Comparison of ENCODE assay signal across 8 cellular contexts in the genomic region with DNA sequence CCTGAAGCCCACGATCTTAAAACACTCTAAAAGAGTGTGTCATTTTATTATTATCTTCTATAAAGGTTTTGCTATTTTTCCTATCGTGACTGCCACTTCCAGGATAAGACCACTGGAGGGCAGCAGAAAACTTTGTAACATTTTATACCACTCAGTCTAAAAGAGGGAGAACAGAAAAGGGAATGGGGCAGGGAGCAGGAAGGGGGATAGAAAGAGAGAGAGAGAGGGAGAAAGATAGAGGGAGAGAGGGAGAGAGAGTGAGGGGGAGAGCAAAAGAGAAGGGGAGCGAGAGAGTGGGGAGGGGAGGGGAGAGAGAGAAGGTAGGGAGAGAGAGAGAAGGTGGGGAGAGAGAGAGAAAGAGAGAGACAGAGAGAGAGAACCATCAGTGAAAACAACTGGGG. TPM values are rescaled to one million over a fixed set of nuclear protein-coding genes. Genes with fewer than 3 reads are reported as not detected.
DNase-seq lines count a peak whose midpoint lies in the region; ATAC-seq, FAIRE-seq and TF ChIP-seq lines count a peak whose summit lies in the region.

No MANE protein-coding gene starts in this region.

- H3K27ac ChIP-seq in CD8-positive, alpha-beta memory T cell (ENCODE audit: low read depth, low read length), result no peak overlapping the region
- H3K27ac ChIP-seq in esophagus squamous epithelium (peak overlapping the region in 1 of 4 donors; percentile 1), uterus (peak overlapping the region; percentile 53 to 73)
- H3K27ac ChIP-seq in naive thymus-derived CD4-positive, alpha-beta T cell (ENCODE audit: low read depth, low read length), result no peak overlapping the region

- H3K4me3 Mint-ChIP-seq in CD8-positive, alpha-beta memory T cell, result peak overlapping the region in 1 of 7 donors; percentile 24
- H3K4me3 Mint-ChIP-seq in activated CD4-positive, alpha-beta memory T cell treated with anti-CD3 and anti-CD28 coated beads for 36 hours, result no peak overlapping the region
- H3K4me3 Mint-ChIP-seq in naive thymus-derived CD4-positive, alpha-beta T cell, result peak overlapping the region in 7 of 10 donors; percentile 1 to 71 (median 27)

- no peaks in the 10 kb centered on the region for H3K9me3 Mint-ChIP-seq in CD8-positive, alpha-beta memory T cell
- no peaks in the 10 kb centered on the region for H3K9me3 Mint-ChIP-seq in activated CD4-positive, alpha-beta memory T cell treated with anti-CD3 and anti-CD28 coated beads for 36 hours
- H3K9me3 Mint-ChIP-seq in naive thymus-derived CD4-positive, alpha-beta T cell, result no peaks in the 10 kb centered on the region

- TF ChIP-seq POLR2A in esophagus squamous epithelium (IDR thresholded peaks at IDR 0.05) (no peak), uterus (IDR thresholded peaks at IDR 0.05) (no peak)

- H3K36me3 Mint-ChIP-seq in CD8-positive, alpha-beta memory T cell, result no peaks in the 10 kb centered on the region
- H3K36me3 Mint-ChIP-seq in activated CD4-positive, alpha-beta memory T cell treated with anti-CD3 and anti-CD28 coated beads for 36 hours, result no peaks in the 10 kb centered on the region
- no peaks in the 10 kb centered on the region for H3K36me3 Mint-ChIP-seq in naive thymus-derived CD4-positive, alpha-beta T cell

- peak; percentile 21 for FAIRE-seq in GM19239 (lab: Jason Lieb, UNC)

- DNase-seq in CD8-positive, alpha-beta memory T cell, result peak in 3 of 5 donors; percentile 15 to 53 (median 45)
- DNase-seq in GM19239 (ENCODE audit: insufficient read length, low spot score), result peak; percentile 7
- peak; percentile 57 for DNase-seq in NCI-H2227 (lab: John Stamatoyannopoulos, UW; ENCODE audit: unreplicated experiment)
- peak; percentile 43 for DNase-seq in activated CD4-positive, alpha-beta memory T cell treated with anti-CD3 and anti-CD28 coated beads for 36 hours
- DNase-seq in esophagus squamous epithelium (lab: John Stamatoyannopoulos, UW), result no peak
- peak in 7 of 9 donors; percentile 23 to 63 (median 59) for DNase-seq in naive thymus-derived CD4-positive, alpha-beta T cell
- DNase-seq in uterus, result peak; percentile 48 to 69

- CTCF ChIA-PET in CD8-positive, alpha-beta memory T cell (lab: Charles Lee), result interaction anchor here (0.6 to 2.1 kb wide), 8 partner anchors 10 to 375 kb away, joined by 3 to 21 read pairs (median 4); partner anchors contain the start of genes ERP27 and RERG
- CTCF ChIA-PET in activated CD4-positive, alpha-beta memory T cell treated with anti-CD3 and anti-CD28 coated beads for 36 hours (lab: Charles Lee), result interaction anchor here (0.6 to 7.0 kb wide), 15 partner anchors 8 to 376 kb away, joined by 3 to 121 read pairs (median 4); partner anchors contain the start of gene RERG
- CTCF ChIA-PET in naive thymus-derived CD4-positive, alpha-beta T cell (lab: Charles Lee), result interaction anchor here (0.6 to 6.6 kb wide), 13 partner anchors 10 to 460 kb away, joined by 3 to 86 read pairs (median 4); partner anchors contain the start of gene RERG

- POLR2A ChIA-PET in CD8-positive, alpha-beta memory T cell (lab: Charles Lee), result no interaction called here
- POLR2A ChIA-PET in activated CD4-positive, alpha-beta memory T cell treated with anti-CD3 and anti-CD28 coated beads for 36 hours (lab: Charles Lee), result no interaction called here
- POLR2A ChIA-PET in naive thymus-derived CD4-positive, alpha-beta T cell (lab: Charles Lee), result interaction anchor here (0.6 to 4.0 kb wide), 2 partner anchors 40 to 149 kb away, joined by 3 to 27 read pairs; no protein-coding TSS in a partner anchor

- ATAC-seq in naive thymus-derived CD4-positive, alpha-beta T cell, result peak; percentile 80
- ATAC-seq in HG03025 (IDR thresholded peaks at IDR 0.05; ENCODE audit: low FRiP score, unreplicated experiment), result no peak

- H3K27me3 ChIP-seq in CD8-positive, alpha-beta memory T cell (ENCODE audit: insufficient read depth, low read length, poor library complexity, severe bottlenecking), result no peaks in the 10 kb centered on the region
- no peaks in the 10 kb centered on the region for H3K27me3 ChIP-seq in esophagus squamous epithelium
- H3K27me3 ChIP-seq in naive thymus-derived CD4-positive, alpha-beta T cell (ENCODE audit: control insufficient read depth in 2 of 2, insufficient read depth in 2 of 2, low read length in 2 of 2), result no peaks in the 10 kb centered on the region
- H3K27me3 ChIP-seq in uterus, result no peaks in the 10 kb centered on the region

- H3K4me3 ChIP-seq in CD8-positive, alpha-beta memory T cell (ENCODE audit: low read length), result no peak overlapping the region
- H3K4me3 ChIP-seq in esophagus squamous epithelium (no peak overlapping the region), uterus (no peak overlapping the region)
- no peak overlapping the region for H3K4me3 ChIP-seq in naive thymus-derived CD4-positive, alpha-beta T cell (ENCODE audit: low read length)

- H3K4me1 Mint-ChIP-seq in CD8-positive, alpha-beta memory T cell, result peaks cover 0 to 4% (median 3%) of the 10 kb centered on the region in 3 donors
- H3K4me1 Mint-ChIP-seq in activated CD4-positive, alpha-beta memory T cell treated with anti-CD3 and anti-CD28 coated beads for 36 hours (ENCODE audit: low read depth), result no peaks in the 10 kb centered on the region
- H3K4me1 Mint-ChIP-seq in naive thymus-derived CD4-positive, alpha-beta T cell, result peaks cover 5 to 13% (median 8%) of the 10 kb centered on the region in 7 donors

- H3K36me3 ChIP-seq in CD8-positive, alpha-beta memory T cell (ENCODE audit: insufficient read depth, low read length), result no peaks in the 10 kb centered on the region
- H3K36me3 ChIP-seq in esophagus squamous epithelium, result no peaks in the 10 kb centered on the region
- no peaks in the 10 kb centered on the region for H3K36me3 ChIP-seq in naive thymus-derived CD4-positive, alpha-beta T cell (ENCODE audit: control insufficient read depth in 2 of 3, insufficient read depth in 3 of 3, low read length in 3 of 3)
- no peaks in the 10 kb centered on the region for H3K36me3 ChIP-seq in uterus

- TF ChIP-seq CTCF in esophagus squamous epithelium (IDR thresholded peaks at IDR 0.05) (peak; percentile 52 to 87 (median 78)), uterus (IDR thresholded peaks at IDR 0.05) (peak; percentile 62 to 89 (median 82))

- H3K4me1 ChIP-seq in CD8-positive, alpha-beta memory T cell (ENCODE audit: insufficient read depth, low read length), result no peaks in the 10 kb centered on the region
- H3K4me1 ChIP-seq in esophagus squamous epithelium, result peaks cover 0 to 46% (median 29%) of the 10 kb centered on the region in 3 donors
- H3K4me1 ChIP-seq in naive thymus-derived CD4-positive, alpha-beta T cell (ENCODE audit: control insufficient read depth in 2 of 2, insufficient read depth in 2 of 2, low read length in 2 of 2), result no peaks in the 10 kb centered on the region
- H3K4me1 ChIP-seq in uterus, result peaks cover 0 to 9% of the 10 kb centered on the region in 2 donors

- H3K27me3 Mint-ChIP-seq in CD8-positive, alpha-beta memory T cell, result peaks cover 3 to 13% of the 10 kb centered on the region in 2 donors
- H3K27me3 Mint-ChIP-seq in activated CD4-positive, alpha-beta memory T cell treated with anti-CD3 and anti-CD28 coated beads for 36 hours, result no peaks in the 10 kb centered on the region
- H3K27me3 Mint-ChIP-seq in naive thymus-derived CD4-positive, alpha-beta T cell, result peaks cover 0 to 12% (median under 1%) of the 10 kb centered on the region in 5 donors

- H3K9me3 ChIP-seq in CD8-positive, alpha-beta memory T cell (ENCODE audit: low read length), result no peaks in the 10 kb centered on the region
- H3K9me3 ChIP-seq in esophagus squamous epithelium (no peaks in the 10 kb centered on the region), uterus (no peaks in the 10 kb centered on the region)
- H3K9me3 ChIP-seq in naive thymus-derived CD4-positive, alpha-beta T cell (ENCODE audit: control insufficient read depth in 2 of 3, low read length in 3 of 3), result no peaks in the 10 kb centered on the region

- no peak overlapping the region for H3K27ac Mint-ChIP-seq in CD8-positive, alpha-beta memory T cell
- H3K27ac Mint-ChIP-seq in activated CD4-positive, alpha-beta memory T cell treated with anti-CD3 and anti-CD28 coated beads for 36 hours, result no peak overlapping the region
- peak overlapping the region in 6 of 9 donors; percentile 14 to 68 (median 38) for H3K27ac Mint-ChIP-seq in naive thymus-derived CD4-positive, alpha-beta T cell

- WGBS in esophagus squamous epithelium, 2 donors, result 5 to 12% methylated on average over 3 of the region's 3 CpGs

- intact Hi-C loops in activated CD4-positive, alpha-beta memory T cell treated with anti-CD3 and anti-CD28 coated beads for 36 hours (cut with micrococcal nuclease), result loop anchor here (1.0 to 2.0 kb wide), 3 partner anchors 122 to 375 kb away; partner anchors contain the start of gene RERG
- intact Hi-C loops in esophagus squamous epithelium (cut with DNase I) (loop anchor here (5.0 kb wide), 2 partner anchors 152 to 377 kb away; partner anchors contain the start of gene RERG), uterus (cut with DNase I; ENCODE audit: low total_unique reads) (loop anchor here (5.0 to 10.0 kb wide), 2 partner anchors 152 to 429 kb away; no protein-coding TSS in a partner anchor)
- intact Hi-C loops in naive thymus-derived CD4-positive, alpha-beta T cell (cut with micrococcal nuclease), result loop anchor here (1.0 to 5.0 kb wide), 16 partner anchors 39 to 607 kb away; partner anchors contain the start of genes RERG (in 2 of the 2) and ARHGDIB (in 1 of the 2)

RNA-seq across cellular contexts. Expression of gene ART4, which starts 2.0 kb away (rescaled TPM):
- total RNA-seq in CD8-positive, alpha-beta memory T cell, result not detected
- not detected for polyA plus RNA-seq in CD8-positive, alpha-beta memory T cell
- total RNA-seq in activated CD4-positive, alpha-beta memory T cell treated with anti-CD3 and anti-CD28 coated beads for 36 hours, result not detected
- total RNA-seq in esophagus squamous epithelium (under 1 TPM in 2 of 4 donors, not detected in 2; 0.35 to 0.95 TPM), uterus (1 to 10 TPM in 2 of 4 donors, under 1 TPM in 2; 0.51 to 3.7 (median 1.0) TPM)
- not detected for total RNA-seq in naive thymus-derived CD4-positive, alpha-beta T cell
- polyA plus RNA-seq in naive thymus-derived CD4-positive, alpha-beta T cell, result not detected

RNA-seq across cellular contexts. Expression of gene SMCO3, which starts 31.4 kb away (rescaled TPM):
- not detected for total RNA-seq in CD8-positive, alpha-beta memory T cell
- not detected for polyA plus RNA-seq in CD8-positive, alpha-beta memory T cell
- not detected for total RNA-seq in activated CD4-positive, alpha-beta memory T cell treated with anti-CD3 and anti-CD28 coated beads for 36 hours
- total RNA-seq in esophagus squamous epithelium, result under 1 TPM in 1 of 4 donors, not detected in 3; 0.50 TPM
- not detected for total RNA-seq in naive thymus-derived CD4-positive, alpha-beta T cell
- polyA plus RNA-seq in naive thymus-derived CD4-positive, alpha-beta T cell, result not detected
- total RNA-seq in uterus, result 1 to 10 TPM in 1 of 4 donors, not detected in 3; 2.9 TPM

RNA-seq across cellular contexts. Expression of gene MGP, which starts 40.3 kb away (rescaled TPM):
- not detected for total RNA-seq in CD8-positive, alpha-beta memory T cell
- not detected for polyA plus RNA-seq in CD8-positive, alpha-beta memory T cell
- total RNA-seq in activated CD4-positive, alpha-beta memory T cell treated with anti-CD3 and anti-CD28 coated beads for 36 hours, result not detected
- total RNA-seq in esophagus squamous epithelium, result 100 to 1,000 TPM in 1 of 4 donors, 10 to 100 TPM in 2, 1 to 10 TPM in 1; 5.2 to 108 (median 41.4) TPM
- 1 to 10 TPM in 2 of 5 experiments, under 1 TPM in 1, not detected in 2; 0.49 to 4.1 (median 1.7) TPM for total RNA-seq in naive thymus-derived CD4-positive, alpha-beta T cell
- polyA plus RNA-seq in naive thymus-derived CD4-positive, alpha-beta T cell, result under 1 TPM in 1 of 2 donors, not detected in 1; 0.48 TPM
- 1,000 to 10,000 TPM in 2 of 4 donors, 100 to 1,000 TPM in 2; 136 to 2,566 (median 1,232) TPM for total RNA-seq in uterus

RNA-seq across cellular contexts. Expression of gene C12orf60, which starts 41.9 kb away (rescaled TPM):
- total RNA-seq in CD8-positive, alpha-beta memory T cell, result 1 to 10 TPM; 3.1 TPM
- polyA plus RNA-seq in CD8-positive, alpha-beta memory T cell, result 0.95 TPM
- 1 to 10 TPM; 3.3 to 3.4 TPM for total RNA-seq in activated CD4-positive, alpha-beta memory T cell treated with anti-CD3 and anti-CD28 coated beads for 36 hours
- total RNA-seq in esophagus squamous epithelium (1 to 10 TPM in 1 of 4 donors, under 1 TPM in 3; 0.15 to 2.6 (median 0.65) TPM), uterus (10 to 100 TPM in 1 of 4 donors, 1 to 10 TPM in 1, under 1 TPM in 2; 0.77 to 16.5 (median 0.95) TPM)
- 1 to 10 TPM in 2 of 5 experiments, under 1 TPM in 2, not detected in 1; 0.22 to 1.7 (median 1.2) TPM for total RNA-seq in naive thymus-derived CD4-positive, alpha-beta T cell
- polyA plus RNA-seq in naive thymus-derived CD4-positive, alpha-beta T cell, result 1 to 10 TPM in 1 of 2 donors, under 1 TPM in 1; 0.86 to 1.5 TPM

RNA-seq across cellular contexts. Expression of gene WBP11, which starts 42.1 kb away (rescaled TPM):
- total RNA-seq in CD8-positive, alpha-beta memory T cell, result 100 to 1,000 TPM; 149 to 156 TPM
- polyA plus RNA-seq in CD8-positive, alpha-beta memory T cell, result 70.2 TPM
- total RNA-seq in activated CD4-positive, alpha-beta memory T cell treated with anti-CD3 and anti-CD28 coated beads for 36 hours, result 100 to 1,000 TPM; 131 to 134 TPM
- total RNA-seq in esophagus squamous epithelium (10 to 100 TPM; 16.0 to 21.4 (median 18.2) TPM), uterus (10 to 100 TPM in 3 of 4 donors, 1 to 10 TPM in 1; 9.5 to 44.0 (median 15.3) TPM)
- 100 to 1,000 TPM in 2 of 5 experiments, 10 to 100 TPM in 3; 77.9 to 129 (median 90.4) TPM for total RNA-seq in naive thymus-derived CD4-positive, alpha-beta T cell
- polyA plus RNA-seq in naive thymus-derived CD4-positive, alpha-beta T cell, result 10 to 100 TPM; 58.5 to 61.2 TPM

Comparison
In these comparisons a context has a peak if more than half of its experiments do, and no peak if none do; other contexts are left out.
1. H3K27ac ChIP-seq: peak in uterus (2 of 2); none in CD8-positive, alpha-beta memory T cell (single experiment) and naive thymus-derived CD4-positive, alpha-beta T cell (single experiment).
2. H3K27ac Mint-ChIP-seq: peak in naive thymus-derived CD4-positive, alpha-beta T cell (6 of 9); none in CD8-positive, alpha-beta memory T cell (0 of 8) and activated CD4-positive, alpha-beta memory T cell treated with anti-CD3 and anti-CD28 coated beads for 36 hours (single experiment).